Comparison of ENCODE assay signal across 17 cellular contexts in the genomic region with DNA sequence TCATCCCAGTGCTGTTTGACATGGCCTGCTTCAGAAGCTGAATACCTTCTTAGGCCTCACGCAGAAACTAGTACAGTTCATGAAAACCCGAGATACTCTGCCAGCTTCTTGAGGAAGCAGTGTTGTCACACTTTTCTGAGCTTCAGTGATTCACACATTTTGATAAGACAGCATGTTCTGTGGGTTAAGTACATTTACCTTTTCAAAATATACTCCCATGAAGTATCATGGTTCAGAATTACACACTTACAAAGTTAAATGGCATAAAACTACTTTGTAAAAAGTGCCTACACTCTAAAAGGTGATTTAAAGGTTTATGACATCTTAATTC. TPM values are rescaled to one million over a fixed set of nuclear protein-coding genes. Genes with fewer than 3 reads are reported as not detected.
DNase-seq lines count a peak whose midpoint lies in the region; ATAC-seq, FAIRE-seq and TF ChIP-seq lines count a peak whose summit lies in the region.
"Had no signal": no experiment of that assay in that cellular context is flagged by ENCODE, and none has a peak within 500 bp of the region (broad histone marks: within the 10 kb centered on the region; RNA-seq: fewer than 3 reads in every experiment).

No MANE protein-coding gene starts in this region.

- H3K27ac Mint-ChIP-seq in CD14-positive monocyte: peak overlapping the region in 4 of 7 donors; percentile 12 to 67 (median 40)
- H3K27ac Mint-ChIP-seq: CD4-positive, alpha-beta T cell had no signal

- H3K27ac ChIP-seq in hepatocyte (peak overlapping the region; percentile 31), small intestine (ENCODE audit: low read depth in 1 of 2, low read length in 1 of 2) (no peak overlapping the region), kidney (ENCODE audit: low read depth in 2 of 2, low read length in 2 of 2) (no peak overlapping the region)
- H3K27ac ChIP-seq: BLaER1 treated with 17β-estradiol and CSF1 and Interleukin-3, amounts not matched to agents 10 nM and 100 nM; HL-60 had no signal

- H3K4me1 Mint-ChIP-seq in CD14-positive monocyte: peaks cover 15% of the 10 kb centered on the region

- peaks cover 16% of the 10 kb centered on the region for H3K79me2 ChIP-seq in hepatocyte

- 80% methylated on average over 2 of the region's 2 CpGs for WGBS in hepatocyte (ENCODE audit: low lambda C conversion rate, missing lambda C conversion rate)
- 66 to 74% (median 67%) methylated on average over 2 of the region's 2 CpGs for WGBS in small intestine, 3 donors

- H3K36me3 ChIP-seq in hepatocyte (replicated peaks; ENCODE audit: insufficient read depth, low read depth): no peaks in the 10 kb centered on the region
- no peaks in the 10 kb centered on the region for H3K36me3 ChIP-seq in small intestine (ENCODE audit: control insufficient read depth in 2 of 2, insufficient read depth in 2 of 2, low read length in 2 of 2)
- H3K36me3 ChIP-seq in kidney (ENCODE audit: control insufficient read depth in 1 of 2, insufficient read depth in 2 of 2, low read length in 2 of 2): no peaks in the 10 kb centered on the region
- H3K36me3 ChIP-seq: BLaER1 treated with 17β-estradiol and CSF1 and Interleukin-3, amounts not matched to agents 10 nM and 100 nM had no signal

- H3K4me3 ChIP-seq in choroid plexus epithelial cell (ENCODE audit: low read depth, low read length) (no peak overlapping the region), hepatocyte (no peak overlapping the region), small intestine (ENCODE audit: low read depth in 1 of 2, low read length in 2 of 2) (no peak overlapping the region), kidney (ENCODE audit: low read length in 2 of 2) (no peak overlapping the region)
- H3K4me3 ChIP-seq: BLaER1 treated with 17β-estradiol and CSF1 and Interleukin-3, amounts not matched to agents 10 nM and 100 nM; GM12878 had no signal

- H3K4me1 ChIP-seq in hepatocyte (ENCODE audit: insufficient read depth) (peaks cover 7% of the 10 kb centered on the region), small intestine (ENCODE audit: control insufficient read depth in 2 of 2, insufficient read depth in 1 of 2, low read depth in 1 of 2, low read length in 1 of 2) (no peaks in the 10 kb centered on the region), kidney (ENCODE audit: control insufficient read depth in 1 of 2, insufficient read depth in 1 of 2, low read depth in 1 of 2, low read length in 2 of 2) (no peaks in the 10 kb centered on the region)

- ATAC-seq in HG03196 (IDR thresholded peaks at IDR 0.05; ENCODE audit: unreplicated experiment): no peak
- ATAC-seq: GM12878, HCT116 had no signal

- no peak overlapping the region for H2AFZ ChIP-seq in hepatocyte

- H3K27me3 Mint-ChIP-seq in CD14-positive monocyte (ENCODE audit: low read depth in 3 of 3): peaks cover 0 to 1% (median 0%) of the 10 kb centered on the region in 3 donors

- H3K9me3 Mint-ChIP-seq in CD14-positive monocyte: peaks cover 0 to 2% (median 0%) of the 10 kb centered on the region in 7 donors
- H3K9me3 Mint-ChIP-seq: CD4-positive, alpha-beta T cell had no signal

- H3K9ac ChIP-seq in kidney (ENCODE audit: low read length in 2 of 2): no peak overlapping the region
- H3K9ac ChIP-seq: BLaER1 treated with 17β-estradiol and CSF1 and Interleukin-3, amounts not matched to agents 10 nM and 100 nM had no signal

- TF ChIP-seq CTCF in CD14-positive monocyte (IDR thresholded peaks at IDR 0.05) (no peak), choroid plexus epithelial cell (conservative IDR thresholded peaks at IDR 0.05; ENCODE audit: low read depth, low read length) (no peak), hepatocyte (IDR thresholded peaks at IDR 0.05; ENCODE audit: poor library complexity) (no peak), kidney (IDR thresholded peaks at IDR 0.05; ENCODE audit: borderline replicate concordance, extremely low read depth, insufficient read depth) (no peak)

- H3K27me3 ChIP-seq in hepatocyte (no peaks in the 10 kb centered on the region), small intestine (ENCODE audit: control insufficient read depth in 2 of 2, insufficient read depth in 2 of 2, low read length in 2 of 2) (no peaks in the 10 kb centered on the region)
- H3K27me3 ChIP-seq: BLaER1 treated with 17β-estradiol and CSF1 and Interleukin-3, amounts not matched to agents 10 nM and 100 nM had no signal

- no peaks in the 10 kb centered on the region for H4K20me1 ChIP-seq in hepatocyte (ENCODE audit: insufficient read depth, poor library complexity, severe bottlenecking)
- H4K20me1 ChIP-seq: BLaER1 treated with 17β-estradiol and CSF1 and Interleukin-3, amounts not matched to agents 10 nM and 100 nM had no signal

- FAIRE-seq in small intestine (lab: Jason Lieb, UNC): no peak
- no peak for FAIRE-seq in kidney (lab: Jason Lieb, UNC)
- FAIRE-seq: GM12878, H54 had no signal

- no peak overlapping the region for H3K4me3 Mint-ChIP-seq in CD14-positive monocyte
- H3K4me3 Mint-ChIP-seq: CD4-positive, alpha-beta T cell had no signal

- H3K36me3 Mint-ChIP-seq in CD14-positive monocyte: peaks cover 60 to 83% of the 10 kb centered on the region in 2 donors

- DNase-seq in CD14-positive monocyte (ENCODE audit: low spot score): no peak
- DNase-seq in astrocyte of the hippocampus (ENCODE audit: low read depth, low spot score): peak; percentile 25
- peak; percentile 51 for DNase-seq in choroid plexus epithelial cell (ENCODE audit: low read depth)
- DNase-seq in hepatocyte (ENCODE audit: low spot score): no peak
- DNase-seq in small intestine: no peak
- DNase-seq in hippocampal formation (lab: John Stamatoyannopoulos, UW): no peak
- DNase-seq in kidney: no peak
- DNase-seq: 8988T; AML-193; CD4-positive, alpha-beta T cell; DMS79 had no signal

- H3K9me2 ChIP-seq in hepatocyte (replicated peaks; ENCODE audit: insufficient read depth): no peaks in the 10 kb centered on the region

- intact Hi-C loops in CD14-positive monocyte (cut with micrococcal nuclease) (no loop called here), kidney (cut with DNase I) (no loop called here)

- H3K4me2 ChIP-seq in hepatocyte: no peak overlapping the region
- H3K4me2 ChIP-seq: BLaER1 treated with 17β-estradiol and CSF1 and Interleukin-3, amounts not matched to agents 10 nM and 100 nM had no signal

- H3K9me3 ChIP-seq in hepatocyte (ENCODE audit: low read depth) (no peaks in the 10 kb centered on the region), small intestine (ENCODE audit: control insufficient read depth, low read depth) (no peaks in the 10 kb centered on the region), kidney (ENCODE audit: control insufficient read depth in 1 of 2, low read length in 2 of 2) (no peaks in the 10 kb centered on the region)
- H3K9me3 ChIP-seq: BLaER1 treated with 17β-estradiol and CSF1 and Interleukin-3, amounts not matched to agents 10 nM and 100 nM had no signal

RNA-seq across cellular contexts. Expression of a gene that starts 56.9 kb away (rescaled TPM):
- 100 to 1,000 TPM; 417 to 844 TPM for polyA plus RNA-seq in CD14-positive monocyte
- total RNA-seq in hepatocyte: 367 and 398 TPM in 2 replicates
- polyA plus RNA-seq in hepatocyte: 98.0 and 104 TPM in 2 replicates
- polyA plus RNA-seq in small intestine: 1 to 10 TPM in 1 of 3 donors, under 1 TPM in 2; 0.67 to 3.3 (median 0.81) TPM
- 226 TPM for total RNA-seq in kidney
- 2.1 TPM for polyA plus RNA-seq in kidney (ENCODE audit: insufficient read depth, low read depth, low replicate concordance)

Comparison
In these comparisons a context has a peak if more than half of its experiments do, and no peak if none do; other contexts are left out.
1. DNase-seq: peak in astrocyte of the hippocampus (single experiment) and choroid plexus epithelial cell (single experiment); none in CD14-positive monocyte (single experiment), hepatocyte (single experiment), small intestine (single experiment), hippocampal formation (0 of 2) and kidney (single experiment).
2. RNA of a gene that starts 56.9 kb away (polyA plus RNA-seq): 417 to 844 TPM in CD14-positive monocyte and 98.0 to 104 TPM in hepatocyte; 2.1 TPM in kidney (single experiment) and 0.67 to 3.3 TPM in small intestine; every median in the first group is over 10 times any median in the second.